32 cellular contexts compared by ENCODE assay signal in genomic region chr5:68447121-68447520, GRCh38.
"Had no signal": no experiment of that assay in that cellular context is flagged by ENCODE, and none has a peak within 500 bp of the region (broad histone marks: within the 10 kb centered on the region; RNA-seq: fewer than 3 reads in every experiment).

No MANE protein-coding gene starts in this region.

- FAIRE-seq: astrocyte, small intestine had no signal

- H3K4me3 Mint-ChIP-seq: activated naive CD4-positive, alpha-beta T cell treated with anti-CD3 and anti-CD28 coated beads for 36 hours; activated naive CD8-positive, alpha-beta T cell treated with anti-CD3 and anti-CD28 coated beads for 36 hours; activated T-helper 1 cell treated with anti-CD3 and anti-CD28 coated beads, Interleukin-12 subunit alpha, Interleukin-12 subunit beta, Interleukin-2, Interleukin-4 antibody, amounts not matched to agents 30 ng/mL and 10 ng/mL and 1 ng/mL, durations not matched to agents 14 hours and 24 hours and 36 hours; central memory CD8-positive, alpha-beta T cell; dendritic cell treated with granulocyte-macrophage colony-stimulating factor and Interleukin-4, amounts not matched to agents 40 ng/mL and 50 ng/mL, for 4 days; endodermal cell; natural killer cell; stimulated activated memory B cell treated with anti-CD40 and anti-IgM and Interleukin-4, amounts not matched to agents 10 μg/mL and 1 μg/mL and 100 μg/mL, for 72 hours; stimulated activated naive CD8-positive, alpha-beta T cell treated with anti-CD3 and anti-CD28 coated beads, Interleukin-15, amount 100 ng/mL, for 72 hours; T-helper 17 cell had no signal

- DNase-seq: activated CD4-positive, alpha-beta T cell treated with anti-CD3 and anti-CD28 coated beads for 48 hours; activated CD4-positive, alpha-beta T cell treated with anti-CD3 and anti-CD28 coated beads, Interleukin-2, amount 50 U/mL, for 48 hours; activated CD8-positive, alpha-beta memory T cell treated with anti-CD3 and anti-CD28 coated beads, Interleukin-2, amount 50 U/mL, for 4 hours; activated effector memory CD4-positive, alpha-beta T cell treated with anti-CD3 and anti-CD28 coated beads, Interleukin-2, amount 50 U/mL, for 16 hours; activated naive CD4-positive, alpha-beta T cell treated with anti-CD3 and anti-CD28 coated beads for 36 hours; activated naive CD8-positive, alpha-beta T cell treated with anti-CD3 and anti-CD28 coated beads for 36 hours; activated T-cell treated with anti-CD3 and anti-CD28 coated beads, Interleukin-2, amount 50 U/mL, for 1 hour; amniotic stem cell; endodermal cell; foreskin melanocyte; heart right ventricle; kidney glomerular epithelial cell; left lung; lower lobe of right lung; mesenchymal stem cell; natural killer cell; right lobe of liver; small intestine; stimulated activated CD4-positive, alpha-beta T cell treated with anti-CD3 and anti-CD28 coated beads, Interleukin-4, amount 100 ng/mL, for 24 hours; stimulated activated naive CD8-positive, alpha-beta T cell treated with anti-CD3 and anti-CD28 coated beads, Interleukin-15, amount 100 ng/mL, for 72 hours; T-helper 17 cell; T1000; thyroid gland; upper lobe of right lung; WERI-Rb-1 had no signal

- H3K4me3 ChIP-seq: esophagus muscularis mucosa, heart right ventricle, left lung, lower lobe of right lung, right lobe of liver, thyroid gland, upper lobe of right lung had no signal

- H3K27me3 Mint-ChIP-seq: central memory CD8-positive, alpha-beta T cell; stimulated activated naive CD8-positive, alpha-beta T cell treated with anti-CD3 and anti-CD28 coated beads, Interleukin-15, amount 100 ng/mL, for 72 hours had no signal

- H3K9me3 Mint-ChIP-seq: activated naive CD4-positive, alpha-beta T cell treated with anti-CD3 and anti-CD28 coated beads for 36 hours; activated naive CD8-positive, alpha-beta T cell treated with anti-CD3 and anti-CD28 coated beads for 36 hours; activated T-helper 1 cell treated with anti-CD3 and anti-CD28 coated beads, Interleukin-12 subunit alpha, Interleukin-12 subunit beta, Interleukin-2, Interleukin-4 antibody, amounts not matched to agents 30 ng/mL and 10 ng/mL and 1 ng/mL, durations not matched to agents 14 hours and 24 hours and 36 hours; central memory CD8-positive, alpha-beta T cell; dendritic cell treated with granulocyte-macrophage colony-stimulating factor and Interleukin-4, amounts not matched to agents 40 ng/mL and 50 ng/mL, for 4 days; endodermal cell; natural killer cell; stimulated activated memory B cell treated with anti-CD40 and anti-IgM and Interleukin-4, amounts not matched to agents 10 μg/mL and 1 μg/mL and 100 μg/mL, for 72 hours; stimulated activated naive CD8-positive, alpha-beta T cell treated with anti-CD3 and anti-CD28 coated beads, Interleukin-15, amount 100 ng/mL, for 72 hours had no signal

- H3K27ac ChIP-seq: esophagus muscularis mucosa, heart right ventricle, left lung, lower lobe of right lung, right lobe of liver, thyroid gland, upper lobe of right lung, WERI-Rb-1 had no signal

- H3K9me3 ChIP-seq: esophagus muscularis mucosa, heart right ventricle, left lung, lower lobe of right lung, right lobe of liver, thyroid gland, upper lobe of right lung had no signal

- H3K27ac Mint-ChIP-seq: activated naive CD4-positive, alpha-beta T cell treated with anti-CD3 and anti-CD28 coated beads for 36 hours; activated naive CD8-positive, alpha-beta T cell treated with anti-CD3 and anti-CD28 coated beads for 36 hours; activated T-helper 1 cell treated with anti-CD3 and anti-CD28 coated beads, Interleukin-12 subunit alpha, Interleukin-12 subunit beta, Interleukin-2, Interleukin-4 antibody, amounts not matched to agents 30 ng/mL and 10 ng/mL and 1 ng/mL, durations not matched to agents 14 hours and 24 hours and 36 hours; dendritic cell treated with granulocyte-macrophage colony-stimulating factor and Interleukin-4, amounts not matched to agents 40 ng/mL and 50 ng/mL, for 4 days; endodermal cell; natural killer cell; stimulated activated memory B cell treated with anti-CD40 and anti-IgM and Interleukin-4, amounts not matched to agents 10 μg/mL and 1 μg/mL and 100 μg/mL, for 72 hours; stimulated activated naive CD8-positive, alpha-beta T cell treated with anti-CD3 and anti-CD28 coated beads, Interleukin-15, amount 100 ng/mL, for 72 hours; T-helper 17 cell had no signal

- ATAC-seq: activated CD4-positive, CD25-positive, alpha-beta regulatory T cell treated with anti-CD3 and anti-CD28 coated beads, Interleukin-2, amount 50 U/mL, for 24 hours; heart right ventricle; left lung; lower lobe of right lung; right lobe of liver; stimulated activated memory B cell treated with anti-CD40 and anti-IgM and Interleukin-4, amounts not matched to agents 10 μg/mL and 1 μg/mL and 100 μg/mL, for 72 hours; T-helper 17 cell; upper lobe of right lung had no signal

- H3K4me1 Mint-ChIP-seq: central memory CD8-positive, alpha-beta T cell; stimulated activated memory B cell treated with anti-CD40 and anti-IgM and Interleukin-4, amounts not matched to agents 10 μg/mL and 1 μg/mL and 100 μg/mL, for 72 hours; T-helper 17 cell had no signal

- H3K36me3 ChIP-seq: esophagus muscularis mucosa, heart right ventricle, left lung, lower lobe of right lung, right lobe of liver, thyroid gland, upper lobe of right lung, WERI-Rb-1 had no signal

- H3K36me3 Mint-ChIP-seq: activated naive CD8-positive, alpha-beta T cell treated with anti-CD3 and anti-CD28 coated beads for 36 hours; natural killer cell; stimulated activated memory B cell treated with anti-CD40 and anti-IgM and Interleukin-4, amounts not matched to agents 10 μg/mL and 1 μg/mL and 100 μg/mL, for 72 hours had no signal

- H3K27me3 ChIP-seq: esophagus muscularis mucosa, heart right ventricle, left lung, right lobe of liver, thyroid gland, upper lobe of right lung had no signal
